In the genomic region with DNA sequence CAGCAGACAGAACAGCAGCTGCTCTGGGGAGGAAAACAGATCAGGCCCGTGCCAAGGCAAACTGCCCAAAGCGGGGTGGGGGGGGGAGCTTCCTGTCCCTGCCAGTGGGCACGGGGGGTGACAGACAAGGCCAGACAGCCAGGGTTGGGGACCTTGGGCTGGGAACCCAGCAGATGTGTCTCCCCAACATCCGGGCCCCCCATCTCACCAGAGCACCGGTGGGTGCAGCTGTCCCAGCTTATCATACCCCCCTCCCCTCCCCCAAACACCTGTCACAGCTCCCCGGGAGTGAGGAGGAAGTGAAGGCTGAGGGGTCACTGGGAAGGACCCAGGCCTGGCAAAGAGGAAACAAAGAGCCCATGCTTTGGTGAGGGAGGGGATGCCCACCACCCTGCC, we compare ENCODE assay signal across 8 cellular contexts. TPM values are rescaled to one million over a fixed set of nuclear protein-coding genes. Genes with fewer than 3 reads are reported as not detected.
DNase-seq lines count a peak whose midpoint lies in the region; ATAC-seq lines count a peak whose summit lies in the region.

No MANE protein-coding gene starts in this region.

- H3K36me3 ChIP-seq in BLaER1 treated with 17β-estradiol and CSF1 and Interleukin-3, amounts not matched to agents 10 nM and 100 nM = peaks cover 13 to 29% (median 22%) of the 10 kb centered on the region in 11 experiments
- peaks cover 39% of the 10 kb centered on the region for H3K36me3 ChIP-seq in MG63

- no peaks in the 10 kb centered on the region for H3K9me3 ChIP-seq in BLaER1 treated with 17β-estradiol and CSF1 and Interleukin-3, amounts not matched to agents 10 nM and 100 nM (replicated peaks in 1 of 11)
- H3K9me3 ChIP-seq in MG63 = no peaks in the 10 kb centered on the region
- no peaks in the 10 kb centered on the region for H3K9me3 ChIP-seq in iPS-18c (ENCODE audit: control insufficient read depth, insufficient read depth, low read length)

- H3K36me3 Mint-ChIP-seq in stimulated activated effector memory CD8-positive, alpha-beta T cell treated with anti-CD3 and anti-CD28 coated beads, Interleukin-12 subunit alpha, Interleukin-12 subunit beta, amount 100 ng/mL, for 72 hours = peaks cover 70% of the 10 kb centered on the region

- peak; percentile 71 for DNase-seq in MG63
- no peak for DNase-seq in stimulated activated effector memory CD8-positive, alpha-beta T cell treated with anti-CD3 and anti-CD28 coated beads, Interleukin-12 subunit alpha, Interleukin-12 subunit beta, amount 100 ng/mL, for 72 hours (ENCODE audit: low spot score in 2 of 2)
- DNase-seq in kidney glomerular epithelial cell (lab: John Stamatoyannopoulos, UW) = no peak
- no peak for DNase-seq in AG08396 (ENCODE audit: low spot score)

- H4K20me1 ChIP-seq in BLaER1 treated with 17β-estradiol and CSF1 and Interleukin-3, amounts not matched to agents 10 nM and 100 nM = peaks cover 7 to 45% (median 36%) of the 10 kb centered on the region in 11 experiments; a peak in 21 of 22 replicates

- peak overlapping the region; percentile 81 to 99 (median 96) for H3K4me3 ChIP-seq in BLaER1 treated with 17β-estradiol and CSF1 and Interleukin-3, amounts not matched to agents 10 nM and 100 nM
- H3K4me3 ChIP-seq in MG63 (peak overlapping the region; percentile 95), iPS-18c (ENCODE audit: insufficient read depth, low read depth, low read length) (peak overlapping the region; percentile 95)

- H3K4me1 ChIP-seq in BLaER1 treated with 17β-estradiol and CSF1 and Interleukin-3, amounts not matched to agents 10 nM and 100 nM = peaks cover 55 to 73% (median 71%) of the 10 kb centered on the region in 10 experiments

- no peaks in the 10 kb centered on the region for H3K27me3 ChIP-seq in BLaER1 treated with 17β-estradiol and CSF1 and Interleukin-3, amounts not matched to agents 10 nM and 100 nM
- H3K27me3 ChIP-seq in MG63 = no peaks in the 10 kb centered on the region

- H3K9ac ChIP-seq in BLaER1 treated with 17β-estradiol and CSF1 and Interleukin-3, amounts not matched to agents 10 nM and 100 nM = peak overlapping the region; percentile 81 to 97 (median 92)

- H3K9me3 Mint-ChIP-seq in stimulated activated effector memory CD8-positive, alpha-beta T cell treated with anti-CD3 and anti-CD28 coated beads, Interleukin-12 subunit alpha, Interleukin-12 subunit beta, amount 100 ng/mL, for 72 hours = no peaks in the 10 kb centered on the region

- peaks cover 42% of the 10 kb centered on the region for H3K4me1 Mint-ChIP-seq in stimulated activated effector memory CD8-positive, alpha-beta T cell treated with anti-CD3 and anti-CD28 coated beads, Interleukin-12 subunit alpha, Interleukin-12 subunit beta, amount 100 ng/mL, for 72 hours

- peak overlapping the region; percentile 33 to 96 (median 93); a peak in 21 of 22 replicates for H3K27ac ChIP-seq in BLaER1 treated with 17β-estradiol and CSF1 and Interleukin-3, amounts not matched to agents 10 nM and 100 nM
- peak overlapping the region; percentile 59 for H3K27ac ChIP-seq in angular gyrus (ENCODE audit: low read depth, low read length)

- peak overlapping the region; percentile 95 for H3K27ac Mint-ChIP-seq in stimulated activated effector memory CD8-positive, alpha-beta T cell treated with anti-CD3 and anti-CD28 coated beads, Interleukin-12 subunit alpha, Interleukin-12 subunit beta, amount 100 ng/mL, for 72 hours

- peak overlapping the region; percentile 91 to 100 (median 98) for H3K4me2 ChIP-seq in BLaER1 treated with 17β-estradiol and CSF1 and Interleukin-3, amounts not matched to agents 10 nM and 100 nM

- ATAC-seq in stimulated activated effector memory CD8-positive, alpha-beta T cell treated with anti-CD3 and anti-CD28 coated beads, Interleukin-12 subunit alpha, Interleukin-12 subunit beta, amount 100 ng/mL, for 72 hours = no peak
- no peak for ATAC-seq in GM18868 (IDR thresholded peaks at IDR 0.05; ENCODE audit: unreplicated experiment)

- H3K4me3 Mint-ChIP-seq in stimulated activated effector memory CD8-positive, alpha-beta T cell treated with anti-CD3 and anti-CD28 coated beads, Interleukin-12 subunit alpha, Interleukin-12 subunit beta, amount 100 ng/mL, for 72 hours = peak overlapping the region; percentile 95

RNA-seq across cellular contexts. Expression of gene PPP1R14B, which starts 1.3 kb away (rescaled TPM):
- total RNA-seq in MG63 (2014; rRNA removed; shearing (Covaris generic); ENCODE audit: low replicate concordance) = 506 and 662 TPM in 2 replicates

RNA-seq across cellular contexts. Expression of gene FKBP2, which starts 4.5 kb away (rescaled TPM):
- total RNA-seq in MG63 (2014; rRNA removed; shearing (Covaris generic); ENCODE audit: low replicate concordance) = 22.8 and 50.8 TPM in 2 replicates

RNA-seq across cellular contexts. Expression of gene PLCB3, which starts 5.9 kb away (rescaled TPM):
- total RNA-seq in MG63 (2014; rRNA removed; shearing (Covaris generic); ENCODE audit: low replicate concordance) = 24.8 and 37.4 TPM in 2 replicates

RNA-seq across cellular contexts. Expression of gene VEGFB, which starts 11.0 kb away (rescaled TPM):
- 9.3 and 19.0 TPM in 2 replicates for total RNA-seq in MG63 (2014; rRNA removed; shearing (Covaris generic); ENCODE audit: low replicate concordance)

RNA-seq across cellular contexts. Expression of gene DNAJC4, which starts 15.1 kb away (rescaled TPM):
- 1.6 and 3.5 TPM in 2 replicates for total RNA-seq in MG63 (2014; rRNA removed; shearing (Covaris generic); ENCODE audit: low replicate concordance)
